In genomic region chr7:25669300-25669781, GRCh38 we compare ENCODE assay signal across 20 cellular contexts.
DNase-seq lines count a peak whose midpoint lies in the region; ATAC-seq and TF ChIP-seq lines count a peak whose summit lies in the region.
"Had no signal": no experiment of that assay in that cellular context is flagged by ENCODE, and none has a peak within 500 bp of the region (broad histone marks: within the 10 kb centered on the region; RNA-seq: fewer than 3 reads in every experiment).

No MANE protein-coding gene starts in this region.

- no peaks in the 10 kb centered on the region for H3K27me3 ChIP-seq in hepatocyte
- H3K27me3 ChIP-seq in subcutaneous abdominal adipose tissue (ENCODE audit: control insufficient read depth in 5 of 5, insufficient read depth in 4 of 5, low read length in 5 of 5) = no peaks in the 10 kb centered on the region

- DNase-seq in NCI-H524 (lab: John Stamatoyannopoulos, UW) = peak; percentile 0 to 4
- DNase-seq in NCI-H524 treated with DMSO at 0.1 percent for 48 hours (lab: John Stamatoyannopoulos, UW) = no peak
- DNase-seq in SK-MEL-5 (ENCODE audit: low read depth, low spot score) = peak; percentile 63
- DNase-seq in hepatocyte (ENCODE audit: low spot score) = no peak
- DNase-seq in NCI-H1105 treated with DMSO at 0.1 percent for 48 hours (lab: John Stamatoyannopoulos, UW) = no peak
- DNase-seq in activated CD4-positive, alpha-beta T cell treated with anti-CD3 and anti-CD28 coated beads, Interleukin-2, amount 50 U/mL, for 48 hours = no peak
- DNase-seq: activated CD4-positive, alpha-beta T cell treated with anti-CD3 and anti-CD28 coated beads, Interleukin-2, amount 10 ng/mL, durations not matched to agents 7 days and 5 days; activated gamma-delta T cell treated with Interleukin-2 at 50 U/mL for 16 hours; amniotic stem cell; caudate nucleus; effector CD4-positive, alpha-beta T cell; H7; immature natural killer cell; natural killer cell; NCI-H1436 treated with DMSO at 0.1 percent for 48 hours; RPMI8226; stimulated activated CD4-positive, alpha-beta T cell treated with anti-CD3 and anti-CD28 coated beads, Interleukin-4, amount 100 ng/mL, for 24 hours had no signal

- H3K9me2 ChIP-seq in hepatocyte (replicated peaks; ENCODE audit: insufficient read depth) = no peaks in the 10 kb centered on the region

- no peak for ATAC-seq in HG03565 (IDR thresholded peaks at IDR 0.05; ENCODE audit: unreplicated experiment)

- H4K20me1 ChIP-seq in hepatocyte (ENCODE audit: insufficient read depth, poor library complexity, severe bottlenecking) = no peaks in the 10 kb centered on the region

- H3K9me3 ChIP-seq in hepatocyte (ENCODE audit: low read depth) (no peaks in the 10 kb centered on the region), subcutaneous abdominal adipose tissue (ENCODE audit: control insufficient read depth in 5 of 5, low read length in 5 of 5) (no peaks in the 10 kb centered on the region)

- H3K4me2 ChIP-seq in hepatocyte = no peak overlapping the region

- in situ Hi-C loops in SK-MEL-5 (cut with HindIII; ENCODE audit: low pct_unique_long_range_greater_than_20kb, low sequenced_read_pairs) = no loop called here

- H2AFZ ChIP-seq in hepatocyte = no peak overlapping the region

- no peaks in the 10 kb centered on the region for H3K36me3 ChIP-seq in hepatocyte (replicated peaks; ENCODE audit: insufficient read depth, low read depth)
- H3K36me3 ChIP-seq in subcutaneous abdominal adipose tissue (ENCODE audit: control insufficient read depth in 5 of 5, insufficient read depth in 5 of 5, low read length in 5 of 5) = no peaks in the 10 kb centered on the region

- peak overlapping the region; percentile 34 for H3K27ac ChIP-seq in hepatocyte
- peak overlapping the region; percentile 80 for H3K27ac ChIP-seq in subcutaneous abdominal adipose tissue (ENCODE audit: low read depth, low read length)
- H3K27ac ChIP-seq: C4-2B had no signal

- H3K4me1 ChIP-seq in hepatocyte (ENCODE audit: insufficient read depth) (peaks cover 51% of the 10 kb centered on the region), subcutaneous abdominal adipose tissue (ENCODE audit: control insufficient read depth in 5 of 5, insufficient read depth in 5 of 5, low read length in 5 of 5) (peaks cover 16 to 57% (median 48%) of the 10 kb centered on the region in 5 donors)

- WGBS in hepatocyte (ENCODE audit: low lambda C conversion rate, missing lambda C conversion rate) = 59% methylated on average over 4 of the region's 4 CpGs

- H3K9ac ChIP-seq in subcutaneous abdominal adipose tissue (ENCODE audit: low read length in 5 of 5) = no peak overlapping the region

- no peak overlapping the region for H3K4me3 ChIP-seq in hepatocyte
- H3K4me3 ChIP-seq in subcutaneous abdominal adipose tissue (ENCODE audit: low read depth in 1 of 5, low read length in 5 of 5) = no peak overlapping the region

- no peak for TF ChIP-seq CTCF in hepatocyte (IDR thresholded peaks at IDR 0.05; ENCODE audit: poor library complexity)

- H3K79me2 ChIP-seq in hepatocyte = no peaks in the 10 kb centered on the region

Comparison
In these comparisons a context has a peak if more than half of its experiments do, and no peak if none do; other contexts are left out.
1. DNase-seq: peak in NCI-H524 (2 of 2) and SK-MEL-5 (single experiment); none in NCI-H524 treated with DMSO at 0.1 percent for 48 hours (single experiment), hepatocyte (single experiment), NCI-H1105 treated with DMSO at 0.1 percent for 48 hours (single experiment) and activated CD4-positive, alpha-beta T cell treated with anti-CD3 and anti-CD28 coated beads, Interleukin-2, amount 50 U/mL, for 48 hours (0 of 2).